17 cellular contexts compared by ENCODE assay signal in genomic region chr17:19371259-19372003, GRCh38. TPM values are rescaled to one million over a fixed set of nuclear protein-coding genes. Genes with fewer than 3 reads are reported as not detected.
A peak's percentile ranks its signal among the peaks of the same experiment; 100 is the strongest.
DNase-seq lines count a peak whose midpoint lies in the region; ATAC-seq and TF ChIP-seq lines count a peak whose summit lies in the region.
"Had no signal": no experiment of that assay in that cellular context is flagged by ENCODE, and none has a peak within 500 bp of the region (broad histone marks: within the 10 kb centered on the region; RNA-seq: fewer than 3 reads in every experiment).

No MANE protein-coding gene starts in this region.

- no peak overlapping the region for H3K4me3 ChIP-seq in heart right ventricle
- no peak overlapping the region for H3K4me3 ChIP-seq in left lung
- H3K4me3 ChIP-seq: SJCRH30 had no signal

- H3K27ac ChIP-seq in heart right ventricle (peak overlapping the region in 6 of 10 donors; percentile 39 to 82 (median 65)), left lung (peak overlapping the region in 1 of 2 donors; percentile 61)

- DNase-seq in heart right ventricle, result no peak
- no peak for DNase-seq in left cardiac atrium
- peak; percentile 51 for DNase-seq in UCSD-AML1 (lab: John Stamatoyannopoulos, UW; ENCODE audit: unreplicated experiment)
- DNase-seq in left lung, result peak in 1 of 2 donors; percentile 21
- no peak for DNase-seq in NAMALWA (ENCODE audit: low spot score)
- no peak for DNase-seq in NCI-H82 treated with DMSO at 0.1 percent for 48 hours (lab: John Stamatoyannopoulos, UW; ENCODE audit: unreplicated experiment)
- DNase-seq: BE2C; caudate nucleus; HFFc6; NCI-H187; stimulated activated CD4-positive, alpha-beta T cell treated with anti-CD3 and anti-CD28 coated beads, Interleukin-2, amount 100 ng/mL, for 48 hours; stimulated activated naive CD4-positive, alpha-beta T cell treated with Interleukin-2 at 50 U/mL for 16 hours had no signal

- 91 to 94% methylated on average over 7 of the region's 7 CpGs for WGBS in heart right ventricle, 2 donors

- no peak for ATAC-seq in heart right ventricle
- no peak for ATAC-seq in left cardiac atrium
- ATAC-seq in left lung, result peak; percentile 16
- no peak for ATAC-seq in GM18907 (IDR thresholded peaks at IDR 0.05; ENCODE audit: unreplicated experiment)
- no peak for ATAC-seq in HG03025 (IDR thresholded peaks at IDR 0.05; ENCODE audit: low FRiP score, unreplicated experiment)

- intact Hi-C loops in heart right ventricle (cut with DNase I) (no loop called here), left cardiac atrium (cut with DNase I) (no loop called here), left lung (cut with DNase I) (loop anchor here in 1 of 2 donors (10.0 kb wide), 1 partner anchor 73 kb away; no protein-coding TSS in a partner anchor)

- H3K27me3 ChIP-seq in heart right ventricle, result no peaks in the 10 kb centered on the region
- no peaks in the 10 kb centered on the region for H3K27me3 ChIP-seq in left lung
- H3K27me3 ChIP-seq: BE2C, SJCRH30 had no signal

- H3K36me3 ChIP-seq in heart right ventricle (peaks cover 0 to 8% (median 0%) of the 10 kb centered on the region in 9 donors), left lung (no peaks in the 10 kb centered on the region)
- H3K36me3 ChIP-seq: BE2C, SJCRH30 had no signal

- TF ChIP-seq CTCF in heart right ventricle (IDR thresholded peaks at IDR 0.05) (no peak), left lung (IDR thresholded peaks at IDR 0.05) (no peak)

- H3K9me3 ChIP-seq in heart right ventricle (no peaks in the 10 kb centered on the region), left lung (no peaks in the 10 kb centered on the region)
- H3K9me3 ChIP-seq: BE2C, SJCRH30 had no signal

- H3K4me1 ChIP-seq in heart right ventricle, result peaks cover 4 to 51% (median 19%) of the 10 kb centered on the region in 9 donors
- peaks cover 0 to 37% of the 10 kb centered on the region in 2 donors for H3K4me1 ChIP-seq in left lung
- H3K4me1 ChIP-seq: BE2C had no signal

RNA-seq across cellular contexts. Expression of gene MAPK7, which starts 6.9 kb away (rescaled TPM):
- 10 to 100 TPM in 6 of 10 donors, 1 to 10 TPM in 4; 7.3 to 16.6 (median 11.4) TPM for total RNA-seq in heart right ventricle
- 10 to 100 TPM in 1 of 2 donors, 1 to 10 TPM in 1; 9.1 to 12.3 TPM for polyA plus RNA-seq in heart right ventricle
- 10 to 100 TPM; 13.8 to 15.1 TPM for total RNA-seq in left cardiac atrium
- 10 to 100 TPM; 23.6 to 33.8 TPM for total RNA-seq in left lung

RNA-seq across cellular contexts. Expression of gene B9D1, which starts 8.9 kb away (rescaled TPM):
- 10 to 100 TPM in 5 of 10 donors, 1 to 10 TPM in 5; 5.3 to 18.8 (median 10.4) TPM for total RNA-seq in heart right ventricle
- 10 to 100 TPM in 1 of 2 donors, 1 to 10 TPM in 1; 9.4 to 11.6 TPM for polyA plus RNA-seq in heart right ventricle
- total RNA-seq in left cardiac atrium, result 1 to 10 TPM; 7.3 to 8.4 TPM
- 10 to 100 TPM; 11.4 to 14.1 TPM for total RNA-seq in left lung

RNA-seq across cellular contexts. Expression of gene MFAP4, which starts 15.6 kb away (rescaled TPM):
- 100 to 1,000 TPM in 1 of 10 donors, 10 to 100 TPM in 9; 15.4 to 101 (median 41.6) TPM for total RNA-seq in heart right ventricle
- 10 to 100 TPM; 27.5 to 44.7 TPM for polyA plus RNA-seq in heart right ventricle
- 100 to 1,000 TPM in 1 of 2 donors, 10 to 100 TPM in 1; 44.8 to 104 TPM for total RNA-seq in left cardiac atrium
- 100 to 1,000 TPM in 1 of 2 donors, 10 to 100 TPM in 1; 91.0 to 153 TPM for total RNA-seq in left lung
- total RNA-seq: epithelial cell of proximal tubule, pulmonary artery endothelial cell had no signal

RNA-seq across cellular contexts. Expression of gene RNF112, which starts 39.6 kb away (rescaled TPM):
- total RNA-seq in heart right ventricle, result 1 to 10 TPM in 5 of 10 donors, under 1 TPM in 5; 0.64 to 4.2 (median 1.0) TPM
- polyA plus RNA-seq in heart right ventricle, result 1 to 10 TPM; 4.4 to 8.1 TPM
- 1 to 10 TPM; 2.5 to 6.8 TPM for total RNA-seq in left cardiac atrium
- total RNA-seq in left lung, result 1 to 10 TPM; 2.1 to 3.4 TPM
